24 cellular contexts compared by ENCODE assay signal in the genomic region with DNA sequence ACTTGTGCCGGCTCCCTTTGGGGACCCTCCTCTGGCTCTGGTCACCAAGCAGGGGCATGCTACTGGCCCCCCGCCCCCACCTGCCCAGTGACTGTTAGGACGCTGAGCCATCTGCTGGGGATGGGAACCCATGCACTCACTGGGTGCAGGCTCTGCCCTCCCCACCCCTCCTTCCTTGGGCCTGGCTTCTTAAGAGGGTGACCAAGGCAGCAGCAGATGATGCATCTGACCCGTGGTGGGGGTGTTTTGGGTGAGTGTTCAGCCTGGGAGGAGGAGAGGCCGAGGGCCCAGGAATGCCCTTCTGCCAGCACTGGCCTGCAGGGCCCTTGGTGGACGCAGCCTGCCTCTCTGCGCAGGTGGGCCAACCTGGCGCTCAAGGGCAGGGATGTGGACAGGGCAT. TPM values are rescaled to one million over a fixed set of nuclear protein-coding genes. Genes with fewer than 3 reads are reported as not detected.
A peak's percentile ranks its signal among the peaks of the same experiment; 100 is the strongest.
DNase-seq lines count a peak whose midpoint lies in the region; ATAC-seq, FAIRE-seq and TF ChIP-seq lines count a peak whose summit lies in the region.
"Had no signal": no experiment of that assay in that cellular context is flagged by ENCODE, and none has a peak within 500 bp of the region (broad histone marks: within the 10 kb centered on the region; RNA-seq: fewer than 3 reads in every experiment).

No MANE protein-coding gene starts in this region.

- POLR2A ChIA-PET in H1 (lab: Charles Lee; ENCODE audit: partially characterized antibody), result interaction anchor here (1.4 kb wide), 1 partner anchor 46 kb away, joined by 3 read pairs; no protein-coding TSS in a partner anchor

- FAIRE-seq in H1 (lab: Jason Lieb, UNC), result no peak
- FAIRE-seq: endometrium had no signal

- H2BK20ac ChIP-seq in H1 (ENCODE audit: low read length), result no peak overlapping the region

- no peak overlapping the region for H3K4ac ChIP-seq in H1 (replicated peaks; ENCODE audit: insufficient read length, low read depth, low read length)

- TF ChIP-seq CTCF in left ventricle myocardium inferior (IDR thresholded peaks at IDR 0.05; ENCODE audit: borderline replicate concordance) (no peak), heart right ventricle (IDR thresholded peaks at IDR 0.05) (no peak), H1 (IDR thresholded peaks at IDR 0.05; ENCODE audit: control extremely low read depth in 1 of 3, insufficient read depth in 1 of 3, low read depth in 1 of 3, low read length in 3 of 3) (no peak), osteocyte (IDR thresholded peaks at IDR 0.05) (no peak)

- H4K5ac ChIP-seq in H1 (ENCODE audit: insufficient read length, low read depth, low read length), result no peak overlapping the region

- 0 out of 2 replicates have a peak overlapping the region, but pooled peaks have one; percentile 23 for H2BK5ac ChIP-seq in H1 (ENCODE audit: low read depth, low read length)

- H3K27ac Mint-ChIP-seq in osteocyte (ENCODE audit: unreplicated experiment), result peak overlapping the region; percentile 100
- H3K27ac Mint-ChIP-seq: activated CD4-positive, alpha-beta T cell treated with anti-CD3 and anti-CD28 coated beads for 36 hours; CD4-positive, alpha-beta memory T cell had no signal

- no peak overlapping the region for H4K91ac ChIP-seq in H1 (replicated peaks; ENCODE audit: insufficient read length, low read length)

- no peak overlapping the region for H2AFZ ChIP-seq in H1 (ENCODE audit: low read length)

- H4K20me1 ChIP-seq in H1 (replicated peaks in 1 of 2; ENCODE audit: control insufficient read depth in 1 of 2, insufficient read depth in 2 of 2, low read length in 2 of 2), result peaks cover 0 to 6% of the 10 kb centered on the region in 2 experiments

- no peak overlapping the region for H3K23ac ChIP-seq in H1 (ENCODE audit: insufficient read length)

- H3K36me3 Mint-ChIP-seq in osteocyte (ENCODE audit: unreplicated experiment), result no peaks in the 10 kb centered on the region

- intact Hi-C loops in left ventricle myocardium inferior (cut with micrococcal nuclease), result no loop called here
- intact Hi-C loops in heart right ventricle (cut with DNase I), result no loop called here
- intact Hi-C loops in aorta (cut with DNase I), result no loop called here

- no peak overlapping the region for H2BK120ac ChIP-seq in H1 (replicated peaks; ENCODE audit: low read depth, low read length)

- no peak overlapping the region for H3K9ac ChIP-seq in H1 (replicated peaks in 1 of 4; ENCODE audit: extremely low read depth in 1 of 4, low read depth in 3 of 4, low read length in 3 of 4)

- H3K9me3 Mint-ChIP-seq in osteocyte (ENCODE audit: unreplicated experiment), result no peaks in the 10 kb centered on the region
- H3K9me3 Mint-ChIP-seq: CD4-positive, alpha-beta memory T cell; stimulated activated effector memory CD8-positive, alpha-beta T cell treated with anti-CD3 and anti-CD28 coated beads, Interleukin-12 subunit alpha, Interleukin-12 subunit beta, amount 100 ng/mL, for 72 hours had no signal

- peak overlapping the region; percentile 9; the same call in 1 of the 2 replicates for H4K8ac ChIP-seq in H1 (ENCODE audit: extremely low read depth, insufficient read depth, low read length)

- DNase-seq in left ventricle myocardium inferior (no peak), heart right ventricle (no peak), H1 (ENCODE audit: low read depth in 1 of 2, low spot score in 2 of 2) (no peak), osteocyte (ENCODE audit: extremely low spot score, unreplicated experiment) (no peak), aorta (no peak), H7 (no peak)
- DNase-seq: activated CD4-positive, alpha-beta T cell treated with anti-CD3 and anti-CD28 coated beads for 36 hours; activated gamma-delta T cell; amygdala; CD4-positive, alpha-beta memory T cell; DMS79 treated with DMSO at 0.1 percent for 48 hours; gastrocnemius medialis; mucosa of descending colon; NCI-H2107; NCI-H526 treated with DMSO at 0.1 percent for 48 hours; ovary; stimulated activated CD4-positive, alpha-beta T cell treated with anti-CD3 and anti-CD28 coated beads, Interleukin-12 subunit alpha, Interleukin-12 subunit beta, amount 100 ng/mL, for 4 hours; T-helper 9 cell had no signal

- H3K4me1 ChIP-seq in left ventricle myocardium inferior (peaks cover 83% of the 10 kb centered on the region), heart right ventricle (peaks cover 29 to 77% (median 48%) of the 10 kb centered on the region in 9 donors), H1 (replicated peaks in 1 of 4; ENCODE audit: control insufficient read depth in 3 of 4, insufficient read depth in 4 of 4, low read length in 3 of 4) (peaks cover 0 to 22% (median 13%) of the 10 kb centered on the region in 4 experiments; a peak in 5 of 7 replicates), aorta (ENCODE audit: control insufficient read depth in 1 of 2, insufficient read depth in 2 of 2, low read length in 2 of 2) (peaks cover 0 to 4% of the 10 kb centered on the region in 2 donors)

- H3K4me1 Mint-ChIP-seq in osteocyte (ENCODE audit: unreplicated experiment), result peaks cover 94% of the 10 kb centered on the region
- H3K4me1 Mint-ChIP-seq: activated CD4-positive, alpha-beta T cell treated with anti-CD3 and anti-CD28 coated beads for 36 hours had no signal

- 94 to 97% methylated on average over 8 of the region's 8 CpGs for WGBS in heart right ventricle, 2 donors
- WGBS in H1 (ENCODE audit: extremely low coverage in 1 of 2, insufficient coverage in 1 of 2, insufficient read length in 1 of 2, insufficient replicate concordance in 2 of 2, low coverage in 1 of 2, low lambda C conversion rate in 2 of 2, missing lambda C conversion rate in 1 of 2), 2 experiments, result 93% methylated on average over 6 of the region's 8 CpGs; no CpG with 5 or more reads in 1 of the 2 experiments
- 71 to 75% methylated on average over 8 of the region's 8 CpGs for WGBS in aorta, 2 donors

- no peaks in the 10 kb centered on the region for H3K27me3 ChIP-seq in left ventricle myocardium inferior (ENCODE audit: low read depth)
- no peaks in the 10 kb centered on the region for H3K27me3 ChIP-seq in heart right ventricle
- H3K27me3 ChIP-seq in H1 (replicated peaks in 1 of 4; ENCODE audit: control insufficient read depth in 3 of 4, extremely low read depth in 1 of 4, insufficient read depth in 3 of 4, low read length in 3 of 4), result no peaks in the 10 kb centered on the region
- no peaks in the 10 kb centered on the region for H3K27me3 ChIP-seq in aorta (ENCODE audit: control insufficient read depth in 1 of 2, insufficient read depth in 2 of 2, low read length in 1 of 2)
- no peaks in the 10 kb centered on the region for H3K27me3 ChIP-seq in H7 (ENCODE audit: control insufficient read depth, insufficient read depth, low read length)
- H3K27me3 ChIP-seq: gastrocnemius medialis, ovary had no signal

- H3K23me2 ChIP-seq in H1 (ENCODE audit: low read depth, low read length), result no peaks in the 10 kb centered on the region

- H3K36me3 ChIP-seq in left ventricle myocardium inferior, result no peaks in the 10 kb centered on the region
- H3K36me3 ChIP-seq in heart right ventricle, result no peaks in the 10 kb centered on the region
- H3K36me3 ChIP-seq in H1 (ENCODE audit: control insufficient read depth in 2 of 4, insufficient read depth in 4 of 4, low read length in 3 of 4), result no peaks in the 10 kb centered on the region; a peak in 1 of 8 replicates
- no peaks in the 10 kb centered on the region for H3K36me3 ChIP-seq in aorta (ENCODE audit: control insufficient read depth in 1 of 2, insufficient read depth in 2 of 2, low read length in 1 of 2)
- no peaks in the 10 kb centered on the region for H3K36me3 ChIP-seq in H7 (replicated peaks; ENCODE audit: control insufficient read depth, insufficient read depth, low read length)
- H3K36me3 ChIP-seq: gastrocnemius medialis, ovary had no signal

- H3K4me2 ChIP-seq in H1 (ENCODE audit: insufficient read depth in 1 of 2, low read depth in 2 of 2, low read length in 2 of 2), result no peak overlapping the region

- no peak overlapping the region for H3K18ac ChIP-seq in H1 (ENCODE audit: extremely low read depth, low read length)

- H2BK12ac ChIP-seq in H1 (ENCODE audit: low read depth, low read length), result no peak overlapping the region

- no peaks in the 10 kb centered on the region for H3K27me3 Mint-ChIP-seq in osteocyte (ENCODE audit: unreplicated experiment)
- H3K27me3 Mint-ChIP-seq: activated CD4-positive, alpha-beta T cell treated with anti-CD3 and anti-CD28 coated beads for 36 hours; CD4-positive, alpha-beta memory T cell had no signal

- no peak overlapping the region for H3K56ac ChIP-seq in H1 (replicated peaks; ENCODE audit: insufficient read length, low read depth, low read length)

- H3K79me1 ChIP-seq in H1 (ENCODE audit: low read depth, low read length), result peaks cover 2% of the 10 kb centered on the region; the same call in 1 of the 2 replicates

- H3K27ac ChIP-seq in left ventricle myocardium inferior (replicated peaks), result peak overlapping the region; percentile 82
- H3K27ac ChIP-seq in heart right ventricle, result no peak overlapping the region
- H3K27ac ChIP-seq in H1 (ENCODE audit: low read depth, low read length), result no peak overlapping the region
- H3K27ac ChIP-seq in aorta (ENCODE audit: low read depth in 1 of 2, low read length in 2 of 2), result peak overlapping the region; percentile 58 to 95

- TF ChIP-seq EP300 in H1 (IDR thresholded peaks at IDR 0.05; ENCODE audit: borderline replicate concordance in 1 of 2, low read depth in 2 of 2, low read length in 2 of 2), result no peak

- H3K79me2 ChIP-seq in H1 (ENCODE audit: control insufficient read depth in 1 of 2, insufficient read depth in 2 of 2, low read length in 2 of 2), result no peaks in the 10 kb centered on the region

- H3K14ac ChIP-seq in H1 (ENCODE audit: insufficient read length), result no peak overlapping the region

- H2AK5ac ChIP-seq in H1 (ENCODE audit: low read depth, low read length), result no peak overlapping the region

- no peak overlapping the region for H3K4me3 Mint-ChIP-seq in osteocyte (ENCODE audit: unreplicated experiment)
- H3K4me3 Mint-ChIP-seq: activated CD4-positive, alpha-beta T cell treated with anti-CD3 and anti-CD28 coated beads for 36 hours; CD4-positive, alpha-beta memory T cell; stimulated activated effector memory CD8-positive, alpha-beta T cell treated with anti-CD3 and anti-CD28 coated beads, Interleukin-12 subunit alpha, Interleukin-12 subunit beta, amount 100 ng/mL, for 72 hours had no signal

- CTCF ChIA-PET in H1 (lab: Charles Lee; ENCODE audit: partially characterized antibody), result interaction anchor here (0.7 to 4.0 kb wide), 9 partner anchors 13 to 66 kb away, joined by 3 to 18 read pairs (median 5); no protein-coding TSS in a partner anchor

- H2BK15ac ChIP-seq in H1 (ENCODE audit: low read length), result no peak overlapping the region

- TF ChIP-seq POLR2A in H1 (IDR thresholded peaks at IDR 0.05; ENCODE audit: control extremely low read depth in 1 of 2, low read depth in 2 of 2, low read length in 2 of 2), result no peak

- ATAC-seq in heart right ventricle (no peak), aorta (ENCODE audit: low FRiP score) (no peak), HG03039 (IDR thresholded peaks at IDR 0.05; ENCODE audit: unreplicated experiment) (no peak), HG03521 (IDR thresholded peaks at IDR 0.05; ENCODE audit: unreplicated experiment) (no peak)
- ATAC-seq: activated CD4-positive, alpha-beta T cell treated with anti-CD3 and anti-CD28 coated beads for 36 hours; gastrocnemius medialis; left lobe of liver; mucosa of descending colon; stimulated activated effector memory CD8-positive, alpha-beta T cell treated with anti-CD3 and anti-CD28 coated beads, Interleukin-12 subunit alpha, Interleukin-12 subunit beta, amount 100 ng/mL, for 72 hours had no signal

- no peak overlapping the region for H3K4me3 ChIP-seq in left ventricle myocardium inferior
- H3K4me3 ChIP-seq in heart right ventricle, result no peak overlapping the region
- no peak overlapping the region for H3K4me3 ChIP-seq in H1 (ENCODE audit: extremely low read depth in 1 of 4, insufficient read depth in 2 of 4, low read depth in 3 of 4, low read length in 4 of 4)
- H3K4me3 ChIP-seq in aorta (ENCODE audit: low read length in 2 of 2), result no peak overlapping the region
- H3K4me3 ChIP-seq in H7 (ENCODE audit: insufficient read depth, low read depth, low read length), result no peak overlapping the region
- H3K4me3 ChIP-seq: gastrocnemius medialis, mucosa of descending colon, ovary had no signal

- TF ChIP-seq RAD21 in H1 (IDR thresholded peaks at IDR 0.05 in 1 of 2, conservative IDR thresholded peaks at IDR 0.05 in 1 of 2; ENCODE audit: low read depth in 2 of 2, low read length in 2 of 2), result no peak

- H3K9me3 ChIP-seq in left ventricle myocardium inferior (replicated peaks), result no peaks in the 10 kb centered on the region
- no peaks in the 10 kb centered on the region for H3K9me3 ChIP-seq in heart right ventricle
- H3K9me3 ChIP-seq in H1 (ENCODE audit: insufficient read depth in 2 of 2, low read depth in 1 of 2, low read length in 1 of 2), result no peaks in the 10 kb centered on the region
- H3K9me3 ChIP-seq in aorta (ENCODE audit: control insufficient read depth, low read length), result no peaks in the 10 kb centered on the region
- H3K9me3 ChIP-seq: gastrocnemius medialis, mucosa of descending colon, ovary had no signal

RNA-seq across cellular contexts. Expression of a gene that starts 19.2 kb away (rescaled TPM):
- 83.9 TPM for total RNA-seq in left ventricle myocardium inferior
- total RNA-seq in heart right ventricle, result 100 to 1,000 TPM in 2 of 10 donors, 10 to 100 TPM in 8; 39.8 to 121 (median 62.1) TPM
- polyA plus RNA-seq in heart right ventricle, result 10 to 100 TPM; 39.0 to 39.7 TPM
- total RNA-seq in H1 (2021; fragmentation: NEBNext Ultra II Directional; extraction: Animal tissue kit (Norgen Biotek cat#: 25700)), result 34.2 and 36.7 TPM in 2 replicates
- 23.3 and 33.8 TPM in 2 replicates for polyA plus RNA-seq in H1 (2011; rRNA removed)
- 26.1 TPM for polyA plus RNA-seq in H1 (2011; cell fraction: cytosol; rRNA removed)
- 34.8 TPM for polyA plus RNA-seq in H1 (2011; cell fraction: nucleus; rRNA removed)
- polyA plus RNA-seq in H1 (2012, experiment 1 of 2), result 22.4 to 38.9 TPM (median 37.5 TPM) in 4 replicates
- polyA plus RNA-seq in H1 (2012, experiment 2 of 2), result 14.0 TPM
- 32.8 TPM for polyA plus RNA-seq in H1 (2013, experiment 1 of 2)
- 34.0 TPM for polyA plus RNA-seq in H1 (2013, experiment 2 of 2)
- polyA minus RNA-seq in H1 (2011; rRNA and poly(A)+ RNA removed), result 13.3 and 15.3 TPM in 2 replicates
- polyA minus RNA-seq in H1 (2011; cell fraction: cytosol; rRNA and poly(A)+ RNA removed), result 23.2 TPM
- 18.2 TPM for polyA minus RNA-seq in H1 (2011; cell fraction: nucleus; rRNA and poly(A)+ RNA removed)
- 156 and 169 TPM in 2 replicates for total RNA-seq in osteocyte
- total RNA-seq in aorta, result 10 to 100 TPM; 65.7 to 87.4 TPM
- 10 to 100 TPM; 22.0 to 33.4 TPM for polyA plus RNA-seq in aorta
- 30.7 and 44.8 TPM in 2 replicates for total RNA-seq in H7 (2014; rRNA removed; shearing (Covaris generic))
- polyA plus RNA-seq: CD4-positive, alpha-beta memory T cell had no signal

RNA-seq across cellular contexts. Expression of a gene that starts 58.7 kb away (rescaled TPM):
- total RNA-seq in left ventricle myocardium inferior (2.1 TPM), heart right ventricle (1 to 10 TPM in 8 of 10 donors, under 1 TPM in 2; 0.37 to 4.4 (median 2.1) TPM), osteocyte (12.7 and 14.3 TPM in 2 replicates), aorta (10 to 100 TPM; 14.2 to 21.9 TPM)
- polyA plus RNA-seq in heart right ventricle (1 to 10 TPM in 1 of 2 donors, under 1 TPM in 1; 0.72 to 2.7 TPM), H1 (2011; rRNA removed) (5.6 and 8.0 TPM in 2 replicates), aorta (10 to 100 TPM; 19.4 to 98.6 TPM)
- 4.0 and 4.6 TPM in 2 replicates for total RNA-seq in H1 (2021; fragmentation: NEBNext Ultra II Directional; extraction: Animal tissue kit (Norgen Biotek cat#: 25700))
- 6.7 TPM for polyA plus RNA-seq in H1 (2011; cell fraction: cytosol; rRNA removed)
- 9.0 TPM for polyA plus RNA-seq in H1 (2011; cell fraction: nucleus; rRNA removed)
- 4.6 to 6.5 TPM (median 5.2 TPM) in 4 replicates for polyA plus RNA-seq in H1 (2012, experiment 1 of 2)
- 3.3 TPM for polyA plus RNA-seq in H1 (2012, experiment 2 of 2)
- polyA plus RNA-seq in H1 (2013, experiment 1 of 2), result 2.7 TPM
- 3.3 TPM for polyA plus RNA-seq in H1 (2013, experiment 2 of 2)
- 1.7 and 2.2 TPM in 2 replicates for polyA minus RNA-seq in H1 (2011; rRNA and poly(A)+ RNA removed)
- 4.3 TPM for polyA minus RNA-seq in H1 (2011; cell fraction: cytosol; rRNA and poly(A)+ RNA removed)
- 1.5 TPM for polyA minus RNA-seq in H1 (2011; cell fraction: nucleus; rRNA and poly(A)+ RNA removed)
- total RNA-seq in H7 (2014; rRNA removed; shearing (Covaris generic)), result 8.5 and 8.8 TPM in 2 replicates
- total RNA-seq: A673; activated CD4-positive, alpha-beta T cell treated with anti-CD3 and anti-CD28 coated beads for 36 hours; CD4-positive, alpha-beta memory T cell had no signal
- polyA plus RNA-seq: CD4-positive, alpha-beta memory T cell had no signal

Comparison
In these comparisons a context has a peak if more than half of its experiments do, and no peak if none do; other contexts are left out.
1. H3K27ac ChIP-seq: peak in left ventricle myocardium inferior (single experiment) and aorta (2 of 2); none in heart right ventricle (0 of 10) and H1 (single experiment).